Comparison of ENCODE assay signal across 22 cellular contexts in the genomic region with DNA sequence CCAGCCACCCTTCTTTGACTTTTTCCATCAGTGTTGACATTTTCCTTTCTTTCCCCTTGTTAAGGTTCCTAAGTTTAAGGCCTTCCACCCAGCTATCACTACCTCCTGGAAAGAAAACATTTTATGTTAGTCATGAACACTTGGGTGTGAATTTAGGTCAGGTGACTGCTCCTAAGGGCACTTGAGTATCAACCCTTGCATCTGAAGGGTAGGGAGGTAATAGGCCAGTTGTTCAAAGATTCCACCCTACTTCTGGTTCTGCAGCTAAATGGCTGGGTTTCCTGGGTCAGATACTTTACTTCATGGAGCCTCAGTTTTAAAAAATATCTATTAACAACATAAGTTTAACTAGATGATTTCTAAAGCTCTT. TPM values are rescaled to one million over a fixed set of nuclear protein-coding genes. Genes with fewer than 3 reads are reported as not detected.
DNase-seq lines count a peak whose midpoint lies in the region; ATAC-seq and TF ChIP-seq lines count a peak whose summit lies in the region.
"Had no signal": no experiment of that assay in that cellular context is flagged by ENCODE, and none has a peak within 500 bp of the region (broad histone marks: within the 10 kb centered on the region; RNA-seq: fewer than 3 reads in every experiment).

No MANE protein-coding gene starts in this region.

- H3K9me3 ChIP-seq in Panc1 (ENCODE audit: control insufficient read depth, insufficient read depth, low read depth, low read length) = no peaks in the 10 kb centered on the region
- H3K9me3 ChIP-seq in lung (ENCODE audit: control insufficient read depth in 2 of 2, insufficient read depth in 1 of 2, low read length in 1 of 2) = no peaks in the 10 kb centered on the region
- no peaks in the 10 kb centered on the region for H3K9me3 ChIP-seq in thymus (ENCODE audit: control insufficient read depth)
- H3K9me3 ChIP-seq: BLaER1 treated with 17β-estradiol and CSF1 and Interleukin-3, amounts not matched to agents 10 nM and 100 nM had no signal

- ATAC-seq in Panc1 (no peak), lung (ENCODE audit: insufficient read depth, low FRiP score) (peak; percentile 6)
- ATAC-seq: activated CD8-positive, alpha-beta T cell treated with anti-CD3 and anti-CD28 coated beads for 36 hours had no signal

- H3K36me3 ChIP-seq in Panc1 (ENCODE audit: control insufficient read depth, insufficient read depth, low read length) = no peaks in the 10 kb centered on the region
- H3K36me3 ChIP-seq in lung (ENCODE audit: control insufficient read depth in 2 of 2, insufficient read depth in 2 of 2, low read length in 2 of 2) = no peaks in the 10 kb centered on the region
- H3K36me3 ChIP-seq in thymus (ENCODE audit: control insufficient read depth, insufficient read depth) = no peaks in the 10 kb centered on the region
- H3K36me3 ChIP-seq: BLaER1 treated with 17β-estradiol and CSF1 and Interleukin-3, amounts not matched to agents 10 nM and 100 nM had no signal

- no peaks in the 10 kb centered on the region for H3K36me3 Mint-ChIP-seq in Calu3 (ENCODE audit: insufficient read depth, unreplicated experiment)

- H3K4me3 Mint-ChIP-seq in Calu3 (ENCODE audit: low read depth, unreplicated experiment) = no peak overlapping the region
- H3K4me3 Mint-ChIP-seq: activated CD8-positive, alpha-beta T cell treated with anti-CD3 and anti-CD28 coated beads for 36 hours; activated naive CD4-positive, alpha-beta T cell treated with anti-CD3 and anti-CD28 coated beads for 36 hours; activated T-cell treated with anti-CD3 and anti-CD28 coated beads, Interleukin-2, amount 50 U/mL, for 24 hours; endodermal cell; nephron; T-helper 1 cell treated with Interleukin-12 subunit alpha and Interleukin-12 subunit beta and Interleukin-4 antibody, amounts not matched to agents 30 μg/mL and 1 μg/mL, for 36 hours had no signal

- no peak overlapping the region for H3K4me3 ChIP-seq in Panc1 (ENCODE audit: low read depth in 2 of 2, low read length in 2 of 2)
- no peak overlapping the region for H3K4me3 ChIP-seq in lung
- no peak overlapping the region for H3K4me3 ChIP-seq in thymus (ENCODE audit: low read length)
- H3K4me3 ChIP-seq: BLaER1 treated with 17β-estradiol and CSF1 and Interleukin-3, amounts not matched to agents 10 nM and 100 nM had no signal

- DNase-seq in NCI-H2029 (lab: John Stamatoyannopoulos, UW) (peak; percentile 16), NCI-H2029 treated with DMSO at 0.1 percent for 48 hours (lab: John Stamatoyannopoulos, UW) (no peak), Panc1 (ENCODE audit: low read depth, low spot score) (no peak), lung (ENCODE audit: low spot score) (peak; percentile 56), inferior parietal cortex (ENCODE audit: extremely low spot score) (no peak), putamen (ENCODE audit: low spot score) (no peak), Calu3 (no peak)
- DNase-seq: activated naive CD4-positive, alpha-beta T cell treated with anti-CD3 and anti-CD28 coated beads for 36 hours; activated T-cell treated with anti-CD3 and anti-CD28 coated beads, Interleukin-2, amount 50 U/mL, for 24 hours; endodermal cell; Karpas-422; NCI-H1092; NCI-H526 treated with DMSO at 0.1 percent for 48 hours; stimulated activated CD4-positive, alpha-beta T cell treated with anti-CD3 and anti-CD28 coated beads, Interleukin-12 subunit alpha, Interleukin-12 subunit beta, amount 100 ng/mL, for 4 hours; stimulated activated CD8-positive, alpha-beta memory T cell treated with anti-CD3 and anti-CD28 coated beads, Interleukin-4, amount 100 ng/mL, for 48 hours; trophoblast cell had no signal

- H3K27ac ChIP-seq in Panc1 (ENCODE audit: low read length) = peak overlapping the region; percentile 10; the same call in 1 of the 2 replicates
- peak overlapping the region in 1 of 2 donors; percentile 64 for H3K27ac ChIP-seq in lung (ENCODE audit: low read depth in 1 of 2, low read length in 1 of 2)
- peak overlapping the region; percentile 0 for H3K27ac ChIP-seq in thymus (ENCODE audit: low read depth)
- H3K27ac ChIP-seq: BLaER1 treated with 17β-estradiol and CSF1 and Interleukin-3, amounts not matched to agents 10 nM and 100 nM had no signal

- H3K9me3 Mint-ChIP-seq in Calu3 (ENCODE audit: low read depth, unreplicated experiment) = no peaks in the 10 kb centered on the region
- H3K9me3 Mint-ChIP-seq: activated CD8-positive, alpha-beta T cell treated with anti-CD3 and anti-CD28 coated beads for 36 hours; activated naive CD4-positive, alpha-beta T cell treated with anti-CD3 and anti-CD28 coated beads for 36 hours; activated T-cell treated with anti-CD3 and anti-CD28 coated beads, Interleukin-2, amount 50 U/mL, for 24 hours; endodermal cell; nephron; T-helper 1 cell treated with Interleukin-12 subunit alpha and Interleukin-12 subunit beta and Interleukin-4 antibody, amounts not matched to agents 30 μg/mL and 1 μg/mL, for 36 hours had no signal

- intact Hi-C loops in Panc1 (cut with micrococcal nuclease; ENCODE audit: unreplicated experiment) = no loop called here
- intact Hi-C loops in Calu3 (cut with micrococcal nuclease; ENCODE audit: unreplicated experiment) = no loop called here

- H3K4me1 ChIP-seq in Panc1 (ENCODE audit: control insufficient read depth, insufficient read depth, low read length) (no peaks in the 10 kb centered on the region), lung (ENCODE audit: control insufficient read depth in 2 of 2, insufficient read depth in 2 of 2, low read length in 2 of 2) (peaks cover 0 to 10% of the 10 kb centered on the region in 2 donors), thymus (ENCODE audit: control insufficient read depth, insufficient read depth, low read length) (no peaks in the 10 kb centered on the region)

- no peak overlapping the region for H3K27ac Mint-ChIP-seq in Calu3 (ENCODE audit: unreplicated experiment)
- H3K27ac Mint-ChIP-seq: activated CD8-positive, alpha-beta T cell treated with anti-CD3 and anti-CD28 coated beads for 36 hours; activated naive CD4-positive, alpha-beta T cell treated with anti-CD3 and anti-CD28 coated beads for 36 hours; activated T-cell treated with anti-CD3 and anti-CD28 coated beads, Interleukin-2, amount 50 U/mL, for 24 hours; endodermal cell; T-helper 1 cell treated with Interleukin-12 subunit alpha and Interleukin-12 subunit beta and Interleukin-4 antibody, amounts not matched to agents 30 μg/mL and 1 μg/mL, for 36 hours had no signal

- no TSS peak for BruUV-seq in Panc1 (replicated peaks; lab: Mats Ljungman, UMichigan)
- BruUV-seq in Calu3 (replicated peaks; lab: Mats Ljungman, UMichigan) = no TSS peak

- in situ Hi-C loops in Panc1 (cut with HindIII; ENCODE audit: low pct_unique_long_range_greater_than_20kb, low sequenced_read_pairs) = no loop called here

- TF ChIP-seq CTCF in Panc1 (IDR thresholded peaks at IDR 0.05) (no peak), lung (IDR thresholded peaks at IDR 0.05; ENCODE audit: control extremely low read depth, extremely low read depth) (no peak), Calu3 (IDR thresholded peaks at IDR 0.05; ENCODE audit: unreplicated experiment) (no peak)

- H3K4me1 Mint-ChIP-seq in Calu3 (ENCODE audit: low read depth, unreplicated experiment) = no peaks in the 10 kb centered on the region
- H3K4me1 Mint-ChIP-seq: nephron had no signal

- H3K27me3 ChIP-seq in Panc1 (ENCODE audit: control insufficient read depth, insufficient read depth, low read length) = no peaks in the 10 kb centered on the region
- H3K27me3 ChIP-seq in lung (ENCODE audit: control insufficient read depth, insufficient read depth) = no peaks in the 10 kb centered on the region
- no peaks in the 10 kb centered on the region for H3K27me3 ChIP-seq in thymus (ENCODE audit: control insufficient read depth, insufficient read depth)

- CTCF ChIA-PET in Panc1 (lab: Charles Lee) = no interaction called here
- CTCF ChIA-PET in Calu3 (lab: Charles Lee) = no interaction called here

- POLR2A ChIA-PET in Panc1 (lab: Charles Lee) = no interaction called here

- H3K27me3 Mint-ChIP-seq in Calu3 (ENCODE audit: unreplicated experiment) = peaks cover 68% of the 10 kb centered on the region

RNA-seq across cellular contexts. Expression of a gene that starts 49.1 kb away (rescaled TPM):
- total RNA-seq in Panc1 (2021; ENCODE audit: unreplicated experiment) = 82.4 TPM
- polyA plus RNA-seq in Panc1 (2012; ENCODE audit: insufficient read length) = 45.1 TPM
- total RNA-seq in lung = 10 to 100 TPM; 51.7 to 72.8 TPM
- 10 to 100 TPM; 15.4 to 63.0 TPM for polyA plus RNA-seq in lung
- polyA plus RNA-seq in thymus = 32.0 TPM
- 59.8 and 76.4 TPM in 2 replicates for total RNA-seq in Calu3 (2022)
- total RNA-seq: activated CD8-positive, alpha-beta T cell treated with anti-CD3 and anti-CD28 coated beads for 36 hours; G401 had no signal

Comparison
In these comparisons a context has a peak if more than half of its experiments do, and no peak if none do; other contexts are left out.
1. DNase-seq: peak in NCI-H2029 (single experiment) and lung (single experiment); none in NCI-H2029 treated with DMSO at 0.1 percent for 48 hours (single experiment), Panc1 (single experiment), inferior parietal cortex (single experiment), putamen (single experiment) and Calu3 (single experiment).